ENCODE assay signal across 16 cellular contexts in genomic region chr11:133953999-133954398, GRCh38. TPM values are rescaled to one million over a fixed set of nuclear protein-coding genes. Genes with fewer than 3 reads are reported as not detected.
DNase-seq lines count a peak whose midpoint lies in the region; ATAC-seq, FAIRE-seq and TF ChIP-seq lines count a peak whose summit lies in the region.
"Had no signal": no experiment of that assay in that cellular context is flagged by ENCODE, and none has a peak within 500 bp of the region (broad histone marks: within the 10 kb centered on the region; RNA-seq: fewer than 3 reads in every experiment).

No MANE protein-coding gene starts in this region.

- H4K5ac ChIP-seq in H1 (ENCODE audit: insufficient read length, low read depth, low read length): no peak overlapping the region

- peaks cover 25% of the 10 kb centered on the region for H3K36me3 Mint-ChIP-seq in activated CD4-positive, alpha-beta T cell treated with anti-CD3 and anti-CD28 coated beads, Interleukin-2, amount 10 ng/mL, durations not matched to agents 7 days and 5 days (ENCODE audit: low read depth)
- H3K36me3 Mint-ChIP-seq in T-helper 17 cell (ENCODE audit: low read depth): no peaks in the 10 kb centered on the region

- TF ChIP-seq RAD21 in H1 (IDR thresholded peaks at IDR 0.05 in 1 of 2, conservative IDR thresholded peaks at IDR 0.05 in 1 of 2; ENCODE audit: low read depth in 2 of 2, low read length in 2 of 2): no peak

- H3K4ac ChIP-seq in H1 (replicated peaks; ENCODE audit: insufficient read length, low read depth, low read length): no peak overlapping the region

- no peak overlapping the region for H3K23ac ChIP-seq in H1 (ENCODE audit: insufficient read length)

- no peak for TF ChIP-seq CTCF in H1 (IDR thresholded peaks at IDR 0.05; ENCODE audit: control extremely low read depth in 1 of 3, insufficient read depth in 1 of 3, low read depth in 1 of 3, low read length in 3 of 3)

- peaks cover 24% of the 10 kb centered on the region for H3K79me1 ChIP-seq in H1 (ENCODE audit: low read depth, low read length)

- no peak overlapping the region for H2BK12ac ChIP-seq in H1 (ENCODE audit: low read depth, low read length)

- H2AFZ ChIP-seq in H1 (ENCODE audit: low read length): no peak overlapping the region

- CTCF ChIA-PET in activated CD4-positive, alpha-beta T cell treated with anti-CD3 and anti-CD28 coated beads, Interleukin-2, amount 10 ng/mL, durations not matched to agents 7 days and 5 days (lab: Charles Lee): interaction anchor here (0.8 kb wide), 1 partner anchor 26 kb away, joined by 3 read pairs; no protein-coding TSS in a partner anchor
- CTCF ChIA-PET in H1 (lab: Charles Lee; ENCODE audit: partially characterized antibody): interaction anchor here (1.1 to 1.7 kb wide), 4 partner anchors 12 to 80 kb away, joined by 3 to 6 read pairs (median 5); no protein-coding TSS in a partner anchor

- H3K4me3 ChIP-seq in H1 (ENCODE audit: extremely low read depth in 1 of 4, insufficient read depth in 2 of 4, low read depth in 3 of 4, low read length in 4 of 4): no peak overlapping the region
- H3K4me3 ChIP-seq in rectal smooth muscle tissue (ENCODE audit: low read length): no peak overlapping the region
- H3K4me3 ChIP-seq: breast epithelium, left lung had no signal

- H2AK5ac ChIP-seq in H1 (ENCODE audit: low read depth, low read length): peak overlapping the region; percentile 54; the same call in 1 of the 2 replicates

- H3K9ac ChIP-seq in H1 (replicated peaks in 1 of 4; ENCODE audit: extremely low read depth in 1 of 4, low read depth in 3 of 4, low read length in 3 of 4): no peak overlapping the region
- no peak overlapping the region for H3K9ac ChIP-seq in rectal smooth muscle tissue (ENCODE audit: low read length)

- H3K27ac ChIP-seq in H1 (ENCODE audit: low read depth, low read length) (no peak overlapping the region), rectal smooth muscle tissue (ENCODE audit: low read depth, low read length) (peak overlapping the region; percentile 92)
- H3K27ac ChIP-seq: breast epithelium, left lung, RWPE1 had no signal

- no peak overlapping the region for H2BK120ac ChIP-seq in H1 (replicated peaks; ENCODE audit: low read depth, low read length)

- POLR2A ChIA-PET in activated CD4-positive, alpha-beta T cell treated with anti-CD3 and anti-CD28 coated beads, Interleukin-2, amount 10 ng/mL, durations not matched to agents 7 days and 5 days (lab: Charles Lee): no interaction called here
- POLR2A ChIA-PET in H1 (lab: Charles Lee; ENCODE audit: partially characterized antibody): no interaction called here

- no peak overlapping the region for H2BK20ac ChIP-seq in H1 (ENCODE audit: low read length)

- H4K8ac ChIP-seq in H1 (ENCODE audit: extremely low read depth, insufficient read depth, low read length): no peak overlapping the region

- FAIRE-seq in H1 (lab: Jason Lieb, UNC): no peak

- H3K79me2 ChIP-seq in H1 (ENCODE audit: control insufficient read depth in 1 of 2, insufficient read depth in 2 of 2, low read length in 2 of 2): peaks cover 3 to 58% of the 10 kb centered on the region in 2 experiments; a peak in 3 of 4 replicates

- H3K4me1 ChIP-seq in H1 (replicated peaks in 1 of 4; ENCODE audit: control insufficient read depth in 3 of 4, insufficient read depth in 4 of 4, low read length in 3 of 4) (peaks cover 12 to 64% (median 43%) of the 10 kb centered on the region in 4 experiments), rectal smooth muscle tissue (ENCODE audit: control insufficient read depth, insufficient read depth, low read length) (peaks cover 49% of the 10 kb centered on the region)

- peaks cover 74% of the 10 kb centered on the region for H3K4me1 Mint-ChIP-seq in activated CD4-positive, alpha-beta T cell treated with anti-CD3 and anti-CD28 coated beads, Interleukin-2, amount 10 ng/mL, durations not matched to agents 7 days and 5 days
- peaks cover 36% of the 10 kb centered on the region for H3K4me1 Mint-ChIP-seq in T-helper 17 cell

- no peak overlapping the region for H2BK15ac ChIP-seq in H1 (ENCODE audit: low read length)

- no peak overlapping the region; a peak in 1 of 4 replicates for H3K4me2 ChIP-seq in H1 (ENCODE audit: insufficient read depth in 1 of 2, low read depth in 2 of 2, low read length in 2 of 2)

- H3K27me3 Mint-ChIP-seq in activated CD4-positive, alpha-beta T cell treated with anti-CD3 and anti-CD28 coated beads, Interleukin-2, amount 10 ng/mL, durations not matched to agents 7 days and 5 days: peaks cover 4% of the 10 kb centered on the region
- peaks cover 11% of the 10 kb centered on the region for H3K27me3 Mint-ChIP-seq in T-helper 17 cell

- H4K20me1 ChIP-seq in H1 (replicated peaks in 1 of 2; ENCODE audit: control insufficient read depth in 1 of 2, insufficient read depth in 2 of 2, low read length in 2 of 2): peaks cover 21 to 36% of the 10 kb centered on the region in 2 experiments

- no peak for TF ChIP-seq EP300 in H1 (IDR thresholded peaks at IDR 0.05; ENCODE audit: borderline replicate concordance in 1 of 2, low read depth in 2 of 2, low read length in 2 of 2)

- no peaks in the 10 kb centered on the region for H3K9me3 Mint-ChIP-seq in activated CD4-positive, alpha-beta T cell treated with anti-CD3 and anti-CD28 coated beads, Interleukin-2, amount 10 ng/mL, durations not matched to agents 7 days and 5 days

- H2BK5ac ChIP-seq in H1 (ENCODE audit: low read depth, low read length): no peak overlapping the region

- no peak overlapping the region for H3K14ac ChIP-seq in H1 (ENCODE audit: insufficient read length)

- H3K4me3 Mint-ChIP-seq in activated CD4-positive, alpha-beta T cell treated with anti-CD3 and anti-CD28 coated beads, Interleukin-2, amount 10 ng/mL, durations not matched to agents 7 days and 5 days: peak overlapping the region; percentile 95
- peak overlapping the region; percentile 89 for H3K4me3 Mint-ChIP-seq in T-helper 17 cell

- H3K23me2 ChIP-seq in H1 (ENCODE audit: low read depth, low read length): peaks cover 11% of the 10 kb centered on the region

- 85% methylated on average over 8 of the region's 8 CpGs; no CpG with 5 or more reads in 1 of the 2 experiments for WGBS in H1 (ENCODE audit: extremely low coverage in 1 of 2, insufficient coverage in 1 of 2, insufficient read length in 1 of 2, insufficient replicate concordance in 2 of 2, low coverage in 1 of 2, low lambda C conversion rate in 2 of 2, missing lambda C conversion rate in 1 of 2), 2 experiments

- H3K27me3 ChIP-seq in H1 (replicated peaks in 1 of 4; ENCODE audit: control insufficient read depth in 3 of 4, extremely low read depth in 1 of 4, insufficient read depth in 3 of 4, low read length in 3 of 4) (peaks cover 0 to 25% (median 17%) of the 10 kb centered on the region in 4 experiments; a peak in 6 of 7 replicates), rectal smooth muscle tissue (ENCODE audit: control insufficient read depth, insufficient read depth, low read length) (no peaks in the 10 kb centered on the region)

- peak overlapping the region; percentile 81 for H3K27ac Mint-ChIP-seq in activated CD4-positive, alpha-beta T cell treated with anti-CD3 and anti-CD28 coated beads, Interleukin-2, amount 10 ng/mL, durations not matched to agents 7 days and 5 days
- H3K27ac Mint-ChIP-seq in T-helper 17 cell: peak overlapping the region; percentile 59

- no peak overlapping the region for H4K91ac ChIP-seq in H1 (replicated peaks; ENCODE audit: insufficient read length, low read length)

- H3K56ac ChIP-seq in H1 (replicated peaks; ENCODE audit: insufficient read length, low read depth, low read length): no peak overlapping the region

- no peak overlapping the region for H3K18ac ChIP-seq in H1 (ENCODE audit: extremely low read depth, low read length)

- H3K9me3 ChIP-seq in T-helper 17 cell (ENCODE audit: control insufficient read depth, low read length, poor library complexity, severe bottlenecking) (no peaks in the 10 kb centered on the region), H1 (ENCODE audit: insufficient read depth in 2 of 2, low read depth in 1 of 2, low read length in 1 of 2) (no peaks in the 10 kb centered on the region; a peak in 1 of 4 replicates)
- H3K9me3 ChIP-seq: breast epithelium, left lung had no signal

- no peak for DNase-seq in activated CD4-positive, alpha-beta T cell treated with anti-CD3 and anti-CD28 coated beads, Interleukin-2, amount 10 ng/mL, durations not matched to agents 7 days and 5 days
- DNase-seq in activated CD4-positive, alpha-beta T cell treated with anti-CD3 and anti-CD28 coated beads, Interleukin-2, amount 50 U/mL, for 1 hour: no peak
- DNase-seq in T-helper 17 cell: no peak
- DNase-seq in H1 (ENCODE audit: low read depth in 1 of 2, low spot score in 2 of 2): no peak
- DNase-seq in stimulated activated CD4-positive, alpha-beta T cell treated with anti-CD3 and anti-CD28 coated beads, Interleukin-4, amount 100 ng/mL, for 4 hours: no peak
- DNase-seq in cortex of kidney (lab: John Stamatoyannopoulos, UW): no peak
- DNase-seq: activated CD4-positive, alpha-beta T cell treated with anti-CD3 and anti-CD28 coated beads, Interleukin-2, amount 50 U/mL, for 4 hours; EL; NCI-H1105 treated with DMSO at 0.1 percent for 48 hours; NK-92 treated with Interleukin-12 subunit alpha and Interleukin-12 subunit beta, amount 100 ng/mL, for 24 hours; trophoblast cell had no signal

- no peak for ATAC-seq in T-helper 17 cell
- ATAC-seq in HG03378 (IDR thresholded peaks at IDR 0.05; ENCODE audit: unreplicated experiment): no peak
- ATAC-seq: left lung had no signal

- H3K36me3 ChIP-seq in H1 (ENCODE audit: control insufficient read depth in 2 of 4, insufficient read depth in 4 of 4, low read length in 3 of 4) (no peaks in the 10 kb centered on the region), rectal smooth muscle tissue (ENCODE audit: control insufficient read depth, insufficient read depth, low read length) (no peaks in the 10 kb centered on the region)
- H3K36me3 ChIP-seq: breast epithelium, left lung had no signal

- no peak for TF ChIP-seq POLR2A in H1 (IDR thresholded peaks at IDR 0.05; ENCODE audit: control extremely low read depth in 1 of 2, low read depth in 2 of 2, low read length in 2 of 2)

TF ChIP-seq in H1, 55 proteins besides CTCF, POLR2A, EP300 and RAD21 (continues in another document):
- TF ChIP-seq BCL11A (IDR thresholded peaks at IDR 0.05; ENCODE audit: low read depth in 2 of 2, low read length in 2 of 2): no peak

RNA-seq across cellular contexts. Expression of gene IGSF9B, which starts 2.8 kb away (rescaled TPM):
- 100 to 1,000 TPM; 130 to 142 TPM for total RNA-seq in activated CD4-positive, alpha-beta T cell treated with anti-CD3 and anti-CD28 coated beads, Interleukin-2, amount 10 ng/mL, durations not matched to agents 7 days and 5 days
- 10 to 100 TPM; 43.8 to 52.9 TPM for total RNA-seq in T-helper 17 cell
- total RNA-seq in H1 (2021; fragmentation: NEBNext Ultra II Directional; extraction: Animal tissue kit (Norgen Biotek cat#: 25700)): 42.3 and 49.2 TPM in 2 replicates
- 16.5 and 23.6 TPM in 2 replicates for polyA plus RNA-seq in H1 (2011; rRNA removed)
- polyA plus RNA-seq in H1 (2011; cell fraction: cytosol; rRNA removed): 15.7 TPM
- polyA plus RNA-seq in H1 (2011; cell fraction: nucleus; rRNA removed): 61.7 TPM
- polyA plus RNA-seq in H1 (2012, experiment 1 of 2): 13.6 to 23.1 TPM (median 21.3 TPM) in 4 replicates
- 8.1 TPM for polyA plus RNA-seq in H1 (2012, experiment 2 of 2)
- polyA plus RNA-seq in H1 (2013, experiment 1 of 2): 15.1 TPM
- polyA plus RNA-seq in H1 (2013, experiment 2 of 2): 14.1 TPM
- 73.6 and 79.6 TPM in 2 replicates for polyA minus RNA-seq in H1 (2011; rRNA and poly(A)+ RNA removed)
- 29.4 TPM for polyA minus RNA-seq in H1 (2011; cell fraction: cytosol; rRNA and poly(A)+ RNA removed)
- 44.5 TPM for polyA minus RNA-seq in H1 (2011; cell fraction: nucleus; rRNA and poly(A)+ RNA removed)
